Comparison of ENCODE assay signal across 8 cellular contexts in the genomic region with DNA sequence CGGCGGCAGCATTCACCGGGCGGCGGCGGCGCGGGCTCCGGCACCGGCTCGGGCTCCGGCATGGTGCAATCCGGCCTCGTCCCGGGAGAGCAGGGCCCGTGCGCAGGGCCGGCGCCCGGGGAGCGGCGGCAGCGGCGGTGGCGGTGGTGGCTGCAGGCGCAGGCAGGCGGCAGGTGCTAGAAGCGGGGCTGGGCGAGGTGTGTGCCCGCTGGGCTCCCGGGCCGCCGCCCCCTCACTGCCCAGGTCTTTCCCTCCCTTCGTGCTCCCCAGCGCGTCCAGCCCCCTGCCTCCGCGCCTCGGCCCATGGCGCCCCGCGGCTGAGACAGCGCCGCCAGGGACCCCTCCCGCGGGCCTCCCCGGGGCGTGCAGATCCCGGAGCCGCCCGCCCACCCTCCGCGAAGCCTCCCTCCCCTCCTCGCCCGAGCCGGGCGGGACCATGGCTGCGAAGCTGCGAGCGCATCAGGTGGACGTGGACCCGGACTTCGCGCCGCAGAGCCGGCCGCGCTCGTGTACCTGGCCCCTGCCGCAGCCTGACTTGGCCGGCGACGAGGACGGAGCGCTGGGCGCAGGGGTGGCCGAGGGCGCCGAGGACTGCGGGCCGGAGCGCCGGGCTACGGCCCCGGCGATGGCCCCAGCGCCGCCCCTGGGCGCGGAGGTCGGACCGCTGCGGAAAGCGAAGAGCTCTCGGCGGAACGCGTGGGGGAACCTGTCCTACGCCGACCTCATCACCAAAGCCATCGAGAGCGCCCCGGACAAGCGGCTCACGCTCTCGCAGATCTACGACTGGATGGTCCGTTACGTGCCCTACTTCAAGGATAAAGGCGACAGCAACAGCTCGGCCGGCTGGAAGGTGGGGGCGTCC. TPM values are rescaled to one million over a fixed set of nuclear protein-coding genes. Genes with fewer than 3 reads are reported as not detected.
DNase-seq lines count a peak whose midpoint lies in the region; FAIRE-seq and TF ChIP-seq lines count a peak whose summit lies in the region.

No MANE protein-coding gene starts in this region.

- no peaks in the 10 kb centered on the region for H3K9me3 Mint-ChIP-seq in activated T-helper 2 cell treated with anti-CD3 and anti-CD28 coated beads, Interferon-gamma antibody, Interleukin-2, Interleukin-4, amounts not matched to agents 10 μg/mL and 5 μg/mL and 100 μg/mL, durations not matched to agents 14 hours and 24 hours and 36 hours

- H3K27me3 ChIP-seq in HUES64 (ENCODE audit: insufficient read depth, low read length) (peaks cover 61% of the 10 kb centered on the region), kidney epithelial cell (ENCODE audit: control insufficient read depth, insufficient read depth, low read length) (peaks cover 22% of the 10 kb centered on the region), suprapubic skin (no peaks in the 10 kb centered on the region)

- no peak overlapping the region for H3K27ac Mint-ChIP-seq in activated T-helper 2 cell treated with anti-CD3 and anti-CD28 coated beads, Interferon-gamma antibody, Interleukin-2, Interleukin-4, amounts not matched to agents 10 μg/mL and 5 μg/mL and 100 μg/mL, durations not matched to agents 14 hours and 24 hours and 36 hours

- peak overlapping the region; percentile 32 for H3K4me3 Mint-ChIP-seq in activated T-helper 2 cell treated with anti-CD3 and anti-CD28 coated beads, Interferon-gamma antibody, Interleukin-2, Interleukin-4, amounts not matched to agents 10 μg/mL and 5 μg/mL and 100 μg/mL, durations not matched to agents 14 hours and 24 hours and 36 hours (ENCODE audit: low read depth)

- no peak overlapping the region for H3K9ac ChIP-seq in HUES64 (ENCODE audit: low read depth, low read length)

- peak overlapping the region; percentile 33; the same call in 1 of the 2 replicates for H3K4me3 ChIP-seq in GM08714 (ENCODE audit: low read length)
- peak overlapping the region; percentile 56 for H3K4me3 ChIP-seq in HUES64 (ENCODE audit: low read length)
- H3K4me3 ChIP-seq in kidney epithelial cell (ENCODE audit: low read depth, low read length): peak overlapping the region; percentile 39
- H3K4me3 ChIP-seq in suprapubic skin: peak overlapping the region; percentile 65

- H3K4me1 Mint-ChIP-seq in activated T-helper 2 cell treated with anti-CD3 and anti-CD28 coated beads, Interferon-gamma antibody, Interleukin-2, Interleukin-4, amounts not matched to agents 10 μg/mL and 5 μg/mL and 100 μg/mL, durations not matched to agents 14 hours and 24 hours and 36 hours (ENCODE audit: low read depth): peaks cover 3% of the 10 kb centered on the region

- intact Hi-C loops in activated T-helper 2 cell treated with anti-CD3 and anti-CD28 coated beads, Interferon-gamma antibody, Interleukin-2, Interleukin-4, amounts not matched to agents 10 μg/mL and 5 μg/mL and 100 μg/mL, durations not matched to agents 14 hours and 24 hours and 36 hours (cut with micrococcal nuclease): no loop called here

- H3K4me1 ChIP-seq in HUES64 (ENCODE audit: insufficient read depth, low read length) (peaks cover 38% of the 10 kb centered on the region), suprapubic skin (peaks cover 76% of the 10 kb centered on the region)

- DNase-seq in GM20000 (ENCODE audit: low spot score): peak; percentile 64
- no peak for DNase-seq in activated T-helper 2 cell treated with anti-CD3 and anti-CD28 coated beads, Interferon-gamma antibody, Interleukin-2, Interleukin-4, amounts not matched to agents 10 μg/mL and 5 μg/mL and 100 μg/mL, durations not matched to agents 14 hours and 24 hours and 36 hours (ENCODE audit: low spot score)
- no peak for DNase-seq in kidney epithelial cell (ENCODE audit: low read depth)
- DNase-seq in suprapubic skin (ENCODE audit: low spot score in 2 of 2): peak in 1 of 2 donors; percentile 74
- DNase-seq in middle frontal gyrus (ENCODE audit: extremely low spot score, low spot score): no peak
- DNase-seq in H54 (ENCODE audit: insufficient read length, low spot score): no peak

- TF ChIP-seq POLR2A in suprapubic skin (IDR thresholded peaks at IDR 0.05) (no peak), H54 (IDR thresholded peaks at IDR 0.05; ENCODE audit: low read depth, low read length) (no peak)

- FAIRE-seq in H54 (lab: Jason Lieb, UNC): no peak

- H3K27ac ChIP-seq in HUES64 (ENCODE audit: low read depth, low read length) (no peak overlapping the region), suprapubic skin (peak overlapping the region; percentile 61)

- no peaks in the 10 kb centered on the region for H3K36me3 ChIP-seq in HUES64 (ENCODE audit: insufficient read depth, low read length)
- H3K36me3 ChIP-seq in kidney epithelial cell (ENCODE audit: control insufficient read depth, insufficient read depth, low read length): no peaks in the 10 kb centered on the region
- H3K36me3 ChIP-seq in suprapubic skin: no peaks in the 10 kb centered on the region

- no peaks in the 10 kb centered on the region for H3K9me3 ChIP-seq in HUES64 (ENCODE audit: insufficient read depth, low read depth, low read length)
- H3K9me3 ChIP-seq in suprapubic skin: no peaks in the 10 kb centered on the region

- WGBS in HUES64: under 1% methylated on average over 113 of the region's 113 CpGs
- WGBS in suprapubic skin: 0% methylated on average over 8 of the region's 113 CpGs

- no peak for TF ChIP-seq EP300 in suprapubic skin (IDR thresholded peaks at IDR 0.05)

- TF ChIP-seq CTCF in GM20000 (IDR thresholded peaks at IDR 0.05; ENCODE audit: extremely low read depth, missing control alignments) (no peak), kidney epithelial cell (IDR thresholded peaks at IDR 0.05; ENCODE audit: insufficient read depth, low read length, poor library complexity, severe bottlenecking) (no peak), suprapubic skin (IDR thresholded peaks at IDR 0.05) (no peak)

- no peaks in the 10 kb centered on the region for H3K36me3 Mint-ChIP-seq in activated T-helper 2 cell treated with anti-CD3 and anti-CD28 coated beads, Interferon-gamma antibody, Interleukin-2, Interleukin-4, amounts not matched to agents 10 μg/mL and 5 μg/mL and 100 μg/mL, durations not matched to agents 14 hours and 24 hours and 36 hours (ENCODE audit: low read depth)

- H3K27me3 Mint-ChIP-seq in activated T-helper 2 cell treated with anti-CD3 and anti-CD28 coated beads, Interferon-gamma antibody, Interleukin-2, Interleukin-4, amounts not matched to agents 10 μg/mL and 5 μg/mL and 100 μg/mL, durations not matched to agents 14 hours and 24 hours and 36 hours (ENCODE audit: low read depth): peaks cover 50% of the 10 kb centered on the region

RNA-seq across cellular contexts. Expression of a gene that starts 0.5 kb away (rescaled TPM):
- polyA plus RNA-seq in HUES64 (2013, experiment 1 of 2): 1.2 TPM
- polyA plus RNA-seq in HUES64 (2013, experiment 2 of 2): 1.5 TPM
- 0.11 and 0.16 TPM in 2 replicates for total RNA-seq in activated T-helper 2 cell treated with anti-CD3 and anti-CD28 coated beads, Interferon-gamma antibody, Interleukin-2, Interleukin-4, amounts not matched to agents 10 μg/mL and 5 μg/mL and 100 μg/mL, durations not matched to agents 14 hours and 24 hours and 36 hours
- 0.14 and 0.67 TPM in 2 replicates for total RNA-seq in kidney epithelial cell
- 1 to 10 TPM; 1.4 to 2.8 (median 1.6) TPM for total RNA-seq in suprapubic skin
